1 cellular context compared by ENCODE assay signal in the genomic region with DNA sequence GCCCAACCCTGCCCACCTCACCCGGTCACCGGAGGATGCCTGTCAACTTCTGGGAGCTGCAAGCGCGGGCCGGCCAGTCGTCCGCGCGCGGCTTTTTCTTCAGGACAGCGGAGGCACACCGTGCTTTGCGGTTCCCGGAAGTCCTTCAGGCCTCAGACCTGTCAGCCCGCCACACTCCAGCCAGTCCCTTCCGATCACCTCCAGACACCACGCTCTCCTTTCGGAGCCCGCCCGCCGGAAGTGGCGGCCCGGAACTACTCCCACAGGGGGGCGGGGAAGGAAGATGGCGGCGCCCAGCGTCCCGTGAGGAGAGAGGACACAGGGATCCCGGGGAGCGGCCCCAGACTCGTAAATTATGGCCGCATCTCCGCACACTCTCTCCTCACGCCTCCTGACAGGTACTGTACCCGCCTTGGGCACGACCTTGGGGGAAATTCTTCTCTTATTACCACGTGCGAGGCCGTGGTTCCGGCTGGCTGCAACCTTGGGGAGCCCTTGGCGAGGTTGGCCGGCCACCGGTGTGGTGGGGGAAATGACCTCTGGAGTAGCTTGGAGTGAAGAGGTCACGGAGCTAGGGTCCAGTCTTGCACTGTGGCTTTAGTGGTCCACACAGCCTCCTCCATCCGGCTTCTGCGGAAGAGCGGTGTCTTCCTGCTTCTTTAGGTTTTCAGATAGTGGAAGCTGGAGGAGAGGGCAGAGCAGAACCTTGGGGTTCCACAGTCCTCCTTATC.
TF ChIP-seq lines count a peak whose summit lies in the region.

A gene (plus strand): TSS at position 254 of the 731 bp plus-strand sequence. CDS start 102 bp downstream, at position 356.

TF ChIP-seq in HepG2, 621 proteins besides CTCF, POLR2A, EP300 and RAD21 (continued from another document and continues in another):
- TF ChIP-seq, protein P1, sequence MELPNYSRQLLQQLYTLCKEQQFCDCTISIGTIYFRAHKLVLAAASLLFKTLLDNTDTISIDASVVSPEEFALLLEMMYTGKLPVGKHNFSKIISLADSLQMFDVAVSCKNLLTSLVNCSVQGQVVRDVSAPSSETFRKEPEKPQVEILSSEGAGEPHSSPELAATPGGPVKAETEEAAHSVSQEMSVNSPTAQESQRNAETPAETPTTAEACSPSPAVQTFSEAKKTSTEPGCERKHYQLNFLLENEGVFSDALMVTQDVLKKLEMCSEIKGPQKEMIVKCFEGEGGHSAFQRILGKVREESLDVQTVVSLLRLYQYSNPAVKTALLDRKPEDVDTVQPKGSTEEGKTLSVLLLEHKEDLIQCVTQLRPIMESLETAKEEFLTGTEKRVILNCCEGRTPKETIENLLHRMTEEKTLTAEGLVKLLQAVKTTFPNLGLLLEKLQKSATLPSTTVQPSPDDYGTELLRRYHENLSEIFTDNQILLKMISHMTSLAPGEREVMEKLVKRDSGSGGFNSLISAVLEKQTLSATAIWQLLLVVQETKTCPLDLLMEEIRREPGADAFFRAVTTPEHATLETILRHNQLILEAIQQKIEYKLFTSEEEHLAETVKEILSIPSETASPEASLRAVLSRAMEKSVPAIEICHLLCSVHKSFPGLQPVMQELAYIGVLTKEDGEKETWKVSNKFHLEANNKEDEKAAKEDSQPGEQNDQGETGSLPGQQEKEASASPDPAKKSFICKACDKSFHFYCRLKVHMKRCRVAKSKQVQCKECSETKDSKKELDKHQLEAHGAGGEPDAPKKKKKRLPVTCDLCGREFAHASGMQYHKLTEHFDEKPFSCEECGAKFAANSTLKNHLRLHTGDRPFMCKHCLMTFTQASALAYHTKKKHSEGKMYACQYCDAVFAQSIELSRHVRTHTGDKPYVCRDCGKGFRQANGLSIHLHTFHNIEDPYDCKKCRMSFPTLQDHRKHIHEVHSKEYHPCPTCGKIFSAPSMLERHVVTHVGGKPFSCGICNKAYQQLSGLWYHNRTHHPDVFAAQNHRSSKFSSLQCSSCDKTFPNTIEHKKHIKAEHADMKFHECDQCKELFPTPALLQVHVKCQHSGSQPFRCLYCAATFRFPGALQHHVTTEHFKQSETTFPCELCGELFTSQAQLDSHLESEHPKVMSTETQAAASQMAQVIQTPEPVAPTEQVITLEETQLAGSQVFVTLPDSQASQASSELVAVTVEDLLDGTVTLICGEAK (IDR thresholded peaks at IDR 0.05): peak; percentile 68
- TF ChIP-seq, protein P1 (CRISPR knock-in tag; IDR thresholded peaks at IDR 0.05): peak; percentile 38; the same call in 1 of the 2 replicates
- TF ChIP-seq, protein P2, sequence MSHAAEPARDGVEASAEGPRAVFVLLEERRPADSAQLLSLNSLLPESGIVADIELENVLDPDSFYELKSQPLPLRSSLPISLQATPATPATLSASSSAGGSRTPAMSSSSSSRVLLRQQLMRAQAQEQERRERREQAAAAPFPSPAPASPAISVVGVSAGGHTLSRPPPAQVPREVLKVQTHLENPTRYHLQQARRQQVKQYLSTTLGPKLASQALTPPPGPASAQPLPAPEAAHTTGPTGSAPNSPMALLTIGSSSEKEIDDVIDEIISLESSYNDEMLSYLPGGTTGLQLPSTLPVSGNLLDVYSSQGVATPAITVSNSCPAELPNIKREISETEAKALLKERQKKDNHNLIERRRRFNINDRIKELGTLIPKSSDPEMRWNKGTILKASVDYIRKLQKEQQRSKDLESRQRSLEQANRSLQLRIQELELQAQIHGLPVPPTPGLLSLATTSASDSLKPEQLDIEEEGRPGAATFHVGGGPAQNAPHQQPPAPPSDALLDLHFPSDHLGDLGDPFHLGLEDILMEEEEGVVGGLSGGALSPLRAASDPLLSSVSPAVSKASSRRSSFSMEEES (CRISPR knock-in tag; IDR thresholded peaks at IDR 0.05): peak; percentile 69; the same call in 1 of the 2 replicates
- TF ChIP-seq, protein P3, sequence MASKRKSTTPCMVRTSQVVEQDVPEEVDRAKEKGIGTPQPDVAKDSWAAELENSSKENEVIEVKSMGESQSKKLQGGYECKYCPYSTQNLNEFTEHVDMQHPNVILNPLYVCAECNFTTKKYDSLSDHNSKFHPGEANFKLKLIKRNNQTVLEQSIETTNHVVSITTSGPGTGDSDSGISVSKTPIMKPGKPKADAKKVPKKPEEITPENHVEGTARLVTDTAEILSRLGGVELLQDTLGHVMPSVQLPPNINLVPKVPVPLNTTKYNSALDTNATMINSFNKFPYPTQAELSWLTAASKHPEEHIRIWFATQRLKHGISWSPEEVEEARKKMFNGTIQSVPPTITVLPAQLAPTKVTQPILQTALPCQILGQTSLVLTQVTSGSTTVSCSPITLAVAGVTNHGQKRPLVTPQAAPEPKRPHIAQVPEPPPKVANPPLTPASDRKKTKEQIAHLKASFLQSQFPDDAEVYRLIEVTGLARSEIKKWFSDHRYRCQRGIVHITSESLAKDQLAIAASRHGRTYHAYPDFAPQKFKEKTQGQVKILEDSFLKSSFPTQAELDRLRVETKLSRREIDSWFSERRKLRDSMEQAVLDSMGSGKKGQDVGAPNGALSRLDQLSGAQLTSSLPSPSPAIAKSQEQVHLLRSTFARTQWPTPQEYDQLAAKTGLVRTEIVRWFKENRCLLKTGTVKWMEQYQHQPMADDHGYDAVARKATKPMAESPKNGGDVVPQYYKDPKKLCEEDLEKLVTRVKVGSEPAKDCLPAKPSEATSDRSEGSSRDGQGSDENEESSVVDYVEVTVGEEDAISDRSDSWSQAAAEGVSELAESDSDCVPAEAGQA (IDR thresholded peaks at IDR 0.05; ENCODE audit: low read depth): peak; percentile 84
- TF ChIP-seq, protein P3 (CRISPR knock-in tag; IDR thresholded peaks at IDR 0.05; ENCODE audit: borderline replicate concordance): 0 out of 2 replicates have a peak, but pooled peaks have one; percentile 39
- TF ChIP-seq, protein P4, sequence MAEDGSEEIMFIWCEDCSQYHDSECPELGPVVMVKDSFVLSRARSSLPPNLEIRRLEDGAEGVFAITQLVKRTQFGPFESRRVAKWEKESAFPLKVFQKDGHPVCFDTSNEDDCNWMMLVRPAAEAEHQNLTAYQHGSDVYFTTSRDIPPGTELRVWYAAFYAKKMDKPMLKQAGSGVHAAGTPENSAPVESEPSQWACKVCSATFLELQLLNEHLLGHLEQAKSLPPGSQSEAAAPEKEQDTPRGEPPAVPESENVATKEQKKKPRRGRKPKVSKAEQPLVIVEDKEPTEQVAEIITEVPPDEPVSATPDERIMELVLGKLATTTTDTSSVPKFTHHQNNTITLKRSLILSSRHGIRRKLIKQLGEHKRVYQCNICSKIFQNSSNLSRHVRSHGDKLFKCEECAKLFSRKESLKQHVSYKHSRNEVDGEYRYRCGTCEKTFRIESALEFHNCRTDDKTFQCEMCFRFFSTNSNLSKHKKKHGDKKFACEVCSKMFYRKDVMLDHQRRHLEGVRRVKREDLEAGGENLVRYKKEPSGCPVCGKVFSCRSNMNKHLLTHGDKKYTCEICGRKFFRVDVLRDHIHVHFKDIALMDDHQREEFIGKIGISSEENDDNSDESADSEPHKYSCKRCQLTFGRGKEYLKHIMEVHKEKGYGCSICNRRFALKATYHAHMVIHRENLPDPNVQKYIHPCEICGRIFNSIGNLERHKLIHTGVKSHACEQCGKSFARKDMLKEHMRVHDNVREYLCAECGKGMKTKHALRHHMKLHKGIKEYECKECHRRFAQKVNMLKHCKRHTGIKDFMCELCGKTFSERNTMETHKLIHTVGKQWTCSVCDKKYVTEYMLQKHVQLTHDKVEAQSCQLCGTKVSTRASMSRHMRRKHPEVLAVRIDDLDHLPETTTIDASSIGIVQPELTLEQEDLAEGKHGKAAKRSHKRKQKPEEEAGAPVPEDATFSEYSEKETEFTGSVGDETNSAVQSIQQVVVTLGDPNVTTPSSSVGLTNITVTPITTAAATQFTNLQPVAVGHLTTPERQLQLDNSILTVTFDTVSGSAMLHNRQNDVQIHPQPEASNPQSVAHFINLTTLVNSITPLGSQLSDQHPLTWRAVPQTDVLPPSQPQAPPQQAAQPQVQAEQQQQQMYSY (CRISPR knock-in tag; IDR thresholded peaks at IDR 0.05): peak; percentile 69; the same call in 1 of the 2 replicates
- TF ChIP-seq TMF1 (CRISPR knock-in tag; IDR thresholded peaks at IDR 0.05; ENCODE audit: low read depth) (0 out of 2 replicates have a peak, but pooled peaks have one; percentile 50), ZNF678 (CRISPR knock-in tag; IDR thresholded peaks at IDR 0.05) (no peak), ZNF124 (CRISPR knock-in tag; IDR thresholded peaks at IDR 0.05) (no peak; the same call in 1 of the 2 replicates), MZF1 (CRISPR knock-in tag; IDR thresholded peaks at IDR 0.05; ENCODE audit: borderline replicate concordance) (no peak), ASH2L (IDR thresholded peaks at IDR 0.05; ENCODE audit: insufficient read length, low read depth, low read length) (peak; percentile 92), RCOR2 (CRISPR knock-in tag; IDR thresholded peaks at IDR 0.05) (no peak), ZNF713 (CRISPR knock-in tag; IDR thresholded peaks at IDR 0.05) (no peak), KAT8 (CRISPR knock-in tag; IDR thresholded peaks at IDR 0.05) (peak; percentile 98), RFXANK (CRISPR knock-in tag; IDR thresholded peaks at IDR 0.05) (no peak; the same call in 1 of the 2 replicates), AKAP8 (CRISPR knock-in tag; IDR thresholded peaks at IDR 0.05) (no peak), FOXA1 (IDR thresholded peaks at IDR 0.05) (no peak), FOXA1 (CRISPR knock-in tag; IDR thresholded peaks at IDR 0.05) (no peak), JARID2 (CRISPR knock-in tag; IDR thresholded peaks at IDR 0.05; ENCODE audit: insufficient replicate concordance) (no peak), ZNF616 (CRISPR knock-in tag; IDR thresholded peaks at IDR 0.05; ENCODE audit: low read depth) (no peak), HOXA5 (CRISPR knock-in tag; IDR thresholded peaks at IDR 0.05) (peak; percentile 69; the same call in 1 of the 2 replicates)
- TF ChIP-seq, protein P5, sequence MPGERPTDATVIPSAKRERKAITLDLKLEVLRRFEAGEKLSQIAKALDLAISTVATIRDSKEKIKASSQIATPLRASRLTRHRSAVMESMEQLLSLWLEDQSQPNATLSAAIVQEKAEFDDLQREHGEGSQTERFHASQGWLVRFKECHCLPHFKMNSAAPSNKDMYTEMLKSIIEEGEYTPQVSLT (CRISPR knock-in tag; IDR thresholded peaks at IDR 0.05; ENCODE audit: borderline replicate concordance, low read depth): no peak
- TF ChIP-seq, protein P6, sequence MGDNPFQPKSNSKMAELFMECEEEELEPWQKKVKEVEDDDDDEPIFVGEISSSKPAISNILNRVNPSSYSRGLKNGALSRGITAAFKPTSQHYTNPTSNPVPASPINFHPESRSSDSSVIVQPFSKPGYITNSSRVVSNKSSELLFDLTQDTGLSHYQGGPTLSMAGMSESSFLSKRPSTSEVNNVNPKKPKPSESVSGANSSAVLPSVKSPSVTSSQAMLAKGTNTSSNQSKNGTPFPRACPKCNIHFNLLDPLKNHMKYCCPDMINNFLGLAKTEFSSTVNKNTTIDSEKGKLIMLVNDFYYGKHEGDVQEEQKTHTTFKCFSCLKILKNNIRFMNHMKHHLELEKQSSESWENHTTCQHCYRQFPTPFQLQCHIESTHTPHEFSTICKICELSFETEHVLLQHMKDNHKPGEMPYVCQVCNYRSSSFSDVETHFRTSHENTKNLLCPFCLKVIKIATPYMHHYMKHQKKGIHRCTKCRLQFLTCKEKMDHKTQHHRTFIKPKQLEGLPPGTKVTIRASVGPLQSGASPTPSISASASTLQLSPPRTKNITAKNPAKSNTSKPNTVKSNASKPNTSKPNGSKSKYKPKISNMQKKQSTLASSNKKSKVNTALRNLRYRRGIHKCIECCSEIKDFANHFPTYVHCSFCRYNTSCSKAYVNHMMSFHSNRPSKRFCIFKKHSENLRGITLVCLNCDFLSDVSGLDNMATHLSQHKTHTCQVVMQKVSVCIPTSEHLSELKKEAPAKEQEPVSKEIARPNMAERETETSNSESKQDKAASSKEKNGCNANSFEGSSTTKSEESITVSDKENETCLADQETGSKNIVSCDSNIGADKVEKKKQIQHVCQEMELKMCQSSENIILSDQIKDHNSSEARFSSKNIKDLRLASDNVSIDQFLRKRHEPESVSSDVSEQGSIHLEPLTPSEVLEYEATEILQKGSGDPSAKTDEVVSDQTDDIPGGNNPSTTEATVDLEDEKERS (CRISPR knock-in tag; IDR thresholded peaks at IDR 0.05): no peak
